Comparison of ENCODE assay signal across 19 cellular contexts in genomic region chr6:39819676-39820075, GRCh38. TPM values are rescaled to one million over a fixed set of nuclear protein-coding genes. Genes with fewer than 3 reads are reported as not detected.
DNase-seq lines count a peak whose midpoint lies in the region; ATAC-seq, FAIRE-seq and TF ChIP-seq lines count a peak whose summit lies in the region.
"Had no signal": no experiment of that assay in that cellular context is flagged by ENCODE, and none has a peak within 500 bp of the region (broad histone marks: within the 10 kb centered on the region; RNA-seq: fewer than 3 reads in every experiment).

No MANE protein-coding gene starts in this region.

- H3K9me3 ChIP-seq in left ventricle myocardium inferior (replicated peaks) (no peaks in the 10 kb centered on the region), lower lobe of right lung (no peaks in the 10 kb centered on the region), spleen (no peaks in the 10 kb centered on the region), kidney (ENCODE audit: control insufficient read depth in 1 of 2, low read length in 2 of 2) (no peaks in the 10 kb centered on the region), trophoblast cell (ENCODE audit: insufficient read depth, low read depth, low read length) (no peaks in the 10 kb centered on the region)
- H3K9me3 ChIP-seq: thyroid gland had no signal

- H2AFZ ChIP-seq in trophoblast cell (ENCODE audit: insufficient read depth, low read length, poor library complexity), result no peak overlapping the region

- no peak overlapping the region for H3K18ac ChIP-seq in trophoblast cell (ENCODE audit: low read length)

- no peak overlapping the region for H3K4me2 ChIP-seq in trophoblast cell (ENCODE audit: low read length)

- H3K79me1 ChIP-seq in trophoblast cell (ENCODE audit: low read length), result no peaks in the 10 kb centered on the region

- no peak for TF ChIP-seq CTCF in left ventricle myocardium inferior (IDR thresholded peaks at IDR 0.05; ENCODE audit: borderline replicate concordance)
- no peak for TF ChIP-seq CTCF in lower lobe of right lung (IDR thresholded peaks at IDR 0.05)
- no peak for TF ChIP-seq CTCF in spleen (IDR thresholded peaks at IDR 0.05 in 8 of 11, conservative IDR thresholded peaks at IDR 0.05 in 3 of 11)
- no peak for TF ChIP-seq CTCF in kidney (IDR thresholded peaks at IDR 0.05; ENCODE audit: borderline replicate concordance, extremely low read depth, insufficient read depth)

- 70 to 82% (median 79%) methylated on average over 8 of the region's 8 CpGs for WGBS in spleen, 5 donors
- no CpG with 5 or more reads among the region's 8 CpGs for WGBS in trophoblast cell (ENCODE audit: extremely low coverage, insufficient coverage, insufficient read length)

- H4K12ac ChIP-seq in trophoblast cell (ENCODE audit: low read depth, low read length), result no peak overlapping the region

- H3K27ac ChIP-seq in left ventricle myocardium inferior (replicated peaks), result peak overlapping the region; percentile 81
- peak overlapping the region; percentile 2 for H3K27ac ChIP-seq in lower lobe of right lung
- peak overlapping the region in 7 of 8 donors; percentile 54 to 94 (median 90) for H3K27ac ChIP-seq in spleen
- no peak overlapping the region for H3K27ac ChIP-seq in kidney (ENCODE audit: low read depth in 2 of 2, low read length in 2 of 2)
- H3K27ac ChIP-seq in trophoblast cell (ENCODE audit: low read depth, low read length), result no peak overlapping the region

- H3K79me2 ChIP-seq in trophoblast cell (ENCODE audit: control insufficient read depth, insufficient read depth, low read length, poor library complexity), result no peaks in the 10 kb centered on the region

- H3K23ac ChIP-seq in trophoblast cell (ENCODE audit: low read length), result no peak overlapping the region

- no peak overlapping the region for H2BK12ac ChIP-seq in trophoblast cell (ENCODE audit: low read length)

- H3K4me1 ChIP-seq in left ventricle myocardium inferior (peaks cover 60% of the 10 kb centered on the region), lower lobe of right lung (peaks cover 52% of the 10 kb centered on the region), spleen (peaks cover 3 to 84% (median 29%) of the 10 kb centered on the region in 6 donors), kidney (ENCODE audit: control insufficient read depth in 1 of 2, insufficient read depth in 1 of 2, low read depth in 1 of 2, low read length in 2 of 2) (peaks cover 0 to 20% of the 10 kb centered on the region in 2 donors), trophoblast cell (ENCODE audit: control insufficient read depth in 1 of 2, insufficient read depth in 2 of 2, low read length in 2 of 2) (peaks cover 0 to 6% of the 10 kb centered on the region in 2 experiments)

- no peaks in the 10 kb centered on the region for H3K36me3 ChIP-seq in left ventricle myocardium inferior
- no peaks in the 10 kb centered on the region for H3K36me3 ChIP-seq in lower lobe of right lung
- H3K36me3 ChIP-seq in spleen, result no peaks in the 10 kb centered on the region
- H3K36me3 ChIP-seq in kidney (ENCODE audit: control insufficient read depth in 1 of 2, insufficient read depth in 2 of 2, low read length in 2 of 2), result no peaks in the 10 kb centered on the region
- no peaks in the 10 kb centered on the region for H3K36me3 ChIP-seq in trophoblast cell (ENCODE audit: control insufficient read depth in 1 of 2, insufficient read depth in 2 of 2, low read length in 2 of 2)
- H3K36me3 ChIP-seq: thyroid gland had no signal

- H3K4me3 ChIP-seq in left ventricle myocardium inferior (no peak overlapping the region), lower lobe of right lung (no peak overlapping the region), spleen (peak overlapping the region in 1 of 8 donors; percentile 30), kidney (ENCODE audit: low read length in 2 of 2) (no peak overlapping the region), trophoblast cell (ENCODE audit: low read depth, low read length) (no peak overlapping the region)
- H3K4me3 ChIP-seq: thyroid gland had no signal

- H3K9ac ChIP-seq in kidney (ENCODE audit: low read length in 2 of 2) (no peak overlapping the region), trophoblast cell (ENCODE audit: low read length) (no peak overlapping the region)

- no peak overlapping the region for H4K91ac ChIP-seq in trophoblast cell (ENCODE audit: low read depth, low read length)

- H3K27me3 ChIP-seq in left ventricle myocardium inferior (ENCODE audit: low read depth), result no peaks in the 10 kb centered on the region
- no peaks in the 10 kb centered on the region for H3K27me3 ChIP-seq in lower lobe of right lung (ENCODE audit: low read depth)
- H3K27me3 ChIP-seq in spleen (replicated peaks in 1 of 7), result no peaks in the 10 kb centered on the region
- H3K27me3 ChIP-seq in trophoblast cell (ENCODE audit: insufficient read depth, low read length), result no peaks in the 10 kb centered on the region
- H3K27me3 ChIP-seq: thyroid gland had no signal

- no peak overlapping the region for H2BK120ac ChIP-seq in trophoblast cell (ENCODE audit: insufficient read depth, low read length, poor library complexity)

- DNase-seq in left ventricle myocardium inferior (no peak), left ventricle myocardium superior (no peak), lower lobe of right lung (no peak), spleen (no peak), kidney (no peak), NCI-H2107 (lab: John Stamatoyannopoulos, UW) (no peak), trophoblast cell (no peak)
- no peak for DNase-seq in activated naive CD4-positive, alpha-beta T cell treated with anti-CD3 and anti-CD28 coated beads, Interleukin-2, amount 50 U/mL, for 16 hours
- DNase-seq: activated CD4-positive, alpha-beta T cell treated with anti-CD3 and anti-CD28 coated beads, Interleukin-2, amount 50 U/mL, for 48 hours; activated effector memory CD4-positive, alpha-beta T cell treated with anti-CD3 and anti-CD28 coated beads, Interleukin-2, amount 50 U/mL, for 16 hours; left colon; NCI-H1092; NCI-H2081; stimulated activated CD8-positive, alpha-beta memory T cell treated with anti-CD3 and anti-CD28 coated beads, Interleukin-4, amount 100 ng/mL, for 48 hours; thyroid gland had no signal

- TF ChIP-seq POLR2A in spleen (IDR thresholded peaks at IDR 0.05), result no peak

- intact Hi-C loops in left ventricle myocardium inferior (cut with micrococcal nuclease) (no loop called here), left ventricle myocardium superior (cut with micrococcal nuclease) (no loop called here), lower lobe of right lung (cut with DNase I) (no loop called here), spleen (cut with DNase I; ENCODE audit: low total_unique reads) (no loop called here), kidney (cut with DNase I) (no loop called here)

- no peak overlapping the region for H2AK5ac ChIP-seq in trophoblast cell (ENCODE audit: low read length)

- FAIRE-seq in kidney (lab: Jason Lieb, UNC), result no peak
- FAIRE-seq: A204.1, bronchial epithelial cell, H54 had no signal

- H4K8ac ChIP-seq in trophoblast cell (ENCODE audit: low read depth, low read length), result no peak overlapping the region

- ATAC-seq in left ventricle myocardium superior, result no peak
- ATAC-seq in lower lobe of right lung, result no peak
- ATAC-seq: left colon had no signal

- no peak overlapping the region for H3K14ac ChIP-seq in trophoblast cell (ENCODE audit: low read length)

- no peak overlapping the region for H3K4ac ChIP-seq in trophoblast cell (ENCODE audit: low read depth, low read length)

- H2BK5ac ChIP-seq in trophoblast cell (ENCODE audit: low read depth, low read length, poor library complexity), result no peak overlapping the region

RNA-seq across cellular contexts. Expression of gene DAAM2, which starts 27.5 kb away (rescaled TPM):
- total RNA-seq in left ventricle myocardium inferior (19.1 TPM), left ventricle myocardium superior (16.1 TPM), lower lobe of right lung (29.0 TPM), spleen (100 to 1,000 TPM in 3 of 7 donors, 10 to 100 TPM in 4; 26.0 to 115 (median 95.1) TPM), kidney (19.8 TPM)
- polyA plus RNA-seq in spleen (10 to 100 TPM in 1 of 3 donors, 1 to 10 TPM in 2; 6.0 to 24.5 (median 7.3) TPM), kidney (ENCODE audit: insufficient read depth, low read depth, low replicate concordance) (6.9 TPM)
- 8.4 and 9.1 TPM in 2 replicates for polyA plus RNA-seq in trophoblast cell (2013)
- total RNA-seq: NCI-H460 had no signal

Comparison
In these comparisons a context has a peak if more than half of its experiments do, and no peak if none do; other contexts are left out.
1. H3K27ac ChIP-seq: peak in left ventricle myocardium inferior (single experiment), lower lobe of right lung (single experiment) and spleen (7 of 8); none in kidney (0 of 2) and trophoblast cell (single experiment).